In genomic region chr11:64880240-64881001, GRCh38 we compare ENCODE assay signal across 1 cellular context.
TF ChIP-seq lines count a peak whose summit lies in the region.

No MANE protein-coding gene starts in this region.

TF ChIP-seq in GM12878, 131 proteins besides CTCF, POLR2A, EP300 and RAD21:
- TF ChIP-seq, protein P1, sequence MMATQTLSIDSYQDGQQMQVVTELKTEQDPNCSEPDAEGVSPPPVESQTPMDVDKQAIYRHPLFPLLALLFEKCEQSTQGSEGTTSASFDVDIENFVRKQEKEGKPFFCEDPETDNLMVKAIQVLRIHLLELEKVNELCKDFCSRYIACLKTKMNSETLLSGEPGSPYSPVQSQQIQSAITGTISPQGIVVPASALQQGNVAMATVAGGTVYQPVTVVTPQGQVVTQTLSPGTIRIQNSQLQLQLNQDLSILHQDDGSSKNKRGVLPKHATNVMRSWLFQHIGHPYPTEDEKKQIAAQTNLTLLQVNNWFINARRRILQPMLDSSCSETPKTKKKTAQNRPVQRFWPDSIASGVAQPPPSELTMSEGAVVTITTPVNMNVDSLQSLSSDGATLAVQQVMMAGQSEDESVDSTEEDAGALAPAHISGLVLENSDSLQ (IDR thresholded peaks at IDR 0.05): peak; percentile 80
- TF ChIP-seq EED (IDR thresholded peaks at IDR 0.05; ENCODE audit: low read depth) (peak; percentile 49; the same call in 1 of the 2 replicates), RFX5 (IDR thresholded peaks at IDR 0.05; ENCODE audit: low read depth, low read length) (peak; percentile 54; the same call in 1 of the 2 replicates), ZNF384 (IDR thresholded peaks at IDR 0.05; ENCODE audit: borderline replicate concordance, low read depth, low read length) (0 out of 2 replicates have a peak, but pooled peaks have one; percentile 3), RAD51 (IDR thresholded peaks at IDR 0.05) (peak; percentile 93), BHLHE40 (IDR thresholded peaks at IDR 0.05; ENCODE audit: borderline replicate concordance in 1 of 2, low read depth in 2 of 2, low read length in 1 of 2) (peak; percentile 58; a peak in 2 of 4 replicates), USF2 (IDR thresholded peaks at IDR 0.05; ENCODE audit: borderline replicate concordance, low read depth, low read length) (peak; percentile 50; the same call in 1 of the 2 replicates), DPF2 (IDR thresholded peaks at IDR 0.05) (peak; percentile 38; the same call in 1 of the 2 replicates), RELB (IDR thresholded peaks at IDR 0.05; ENCODE audit: low read depth) (peak; percentile 68), SKIL (IDR thresholded peaks at IDR 0.05; ENCODE audit: low read depth, poor library complexity, severe bottlenecking) (peak; percentile 37), ELK1 (IDR thresholded peaks at IDR 0.05; ENCODE audit: low read depth, low read length) (no peak), BMI1 (IDR thresholded peaks at IDR 0.05; ENCODE audit: borderline replicate concordance) (no peak), MXI1 (IDR thresholded peaks at IDR 0.05; ENCODE audit: low read depth, low read length) (peak; percentile 56; the same call in 1 of the 2 replicates), IKZF1 (conservative IDR thresholded peaks at IDR 0.05) (peak; percentile 51), MEF2A (IDR thresholded peaks at IDR 0.05; ENCODE audit: insufficient read depth, low read depth, low read length) (0 out of 2 replicates have a peak, but pooled peaks have one; percentile 2), IKZF2 (IDR thresholded peaks at IDR 0.05) (peak in 1 of 2 experiments; percentile 58), MAX (IDR thresholded peaks at IDR 0.05; ENCODE audit: low read depth, low read length) (no peak)
- TF ChIP-seq, protein P2, sequence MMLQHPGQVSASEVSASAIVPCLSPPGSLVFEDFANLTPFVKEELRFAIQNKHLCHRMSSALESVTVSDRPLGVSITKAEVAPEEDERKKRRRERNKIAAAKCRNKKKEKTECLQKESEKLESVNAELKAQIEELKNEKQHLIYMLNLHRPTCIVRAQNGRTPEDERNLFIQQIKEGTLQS (IDR thresholded peaks at IDR 0.05; ENCODE audit: borderline replicate concordance, extremely low read depth, low read depth, low read length): peak; percentile 42; the same call in 1 of the 2 replicates
- TF ChIP-seq, protein P3, sequence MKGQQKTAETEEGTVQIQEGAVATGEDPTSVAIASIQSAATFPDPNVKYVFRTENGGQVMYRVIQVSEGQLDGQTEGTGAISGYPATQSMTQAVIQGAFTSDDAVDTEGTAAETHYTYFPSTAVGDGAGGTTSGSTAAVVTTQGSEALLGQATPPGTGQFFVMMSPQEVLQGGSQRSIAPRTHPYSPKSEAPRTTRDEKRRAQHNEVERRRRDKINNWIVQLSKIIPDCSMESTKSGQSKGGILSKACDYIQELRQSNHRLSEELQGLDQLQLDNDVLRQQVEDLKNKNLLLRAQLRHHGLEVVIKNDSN (IDR thresholded peaks at IDR 0.05; ENCODE audit: borderline replicate concordance, extremely low read length, insufficient read depth, low read depth, low read length): peak; percentile 74
- TF ChIP-seq, protein P4, sequence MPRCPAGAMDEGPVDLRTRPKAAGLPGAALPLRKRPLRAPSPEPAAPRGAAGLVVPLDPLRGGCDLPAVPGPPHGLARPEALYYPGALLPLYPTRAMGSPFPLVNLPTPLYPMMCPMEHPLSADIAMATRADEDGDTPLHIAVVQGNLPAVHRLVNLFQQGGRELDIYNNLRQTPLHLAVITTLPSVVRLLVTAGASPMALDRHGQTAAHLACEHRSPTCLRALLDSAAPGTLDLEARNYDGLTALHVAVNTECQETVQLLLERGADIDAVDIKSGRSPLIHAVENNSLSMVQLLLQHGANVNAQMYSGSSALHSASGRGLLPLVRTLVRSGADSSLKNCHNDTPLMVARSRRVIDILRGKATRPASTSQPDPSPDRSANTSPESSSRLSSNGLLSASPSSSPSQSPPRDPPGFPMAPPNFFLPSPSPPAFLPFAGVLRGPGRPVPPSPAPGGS (IDR thresholded peaks at IDR 0.05; ENCODE audit: borderline replicate concordance, insufficient read depth, low read depth, low read length, poor library complexity, severe bottlenecking): no peak
